8 cellular contexts compared by ENCODE assay signal in genomic region chr9:137076636-137077009, GRCh38. TPM values are rescaled to one million over a fixed set of nuclear protein-coding genes. Genes with fewer than 3 reads are reported as not detected.
DNase-seq lines count a peak whose midpoint lies in the region; ATAC-seq and TF ChIP-seq lines count a peak whose summit lies in the region.

No MANE protein-coding gene starts in this region.

- H3K4me3 ChIP-seq in ascending aorta = peak overlapping the region; percentile 53 to 79
- H3K4me3 ChIP-seq in lung = peak overlapping the region; percentile 10
- H3K4me3 ChIP-seq in upper lobe of left lung = peak overlapping the region in 3 of 4 donors; percentile 74 to 96 (median 74)

- peaks cover 8 to 10% of the 10 kb centered on the region in 2 donors for H3K36me3 ChIP-seq in ascending aorta
- peaks cover 0 to 27% of the 10 kb centered on the region in 2 donors for H3K36me3 ChIP-seq in lung (ENCODE audit: control insufficient read depth in 2 of 2, insufficient read depth in 2 of 2, low read length in 2 of 2)
- peaks cover 0 to 30% (median 26%) of the 10 kb centered on the region in 4 donors for H3K36me3 ChIP-seq in upper lobe of left lung

- intact Hi-C loops in ascending aorta (cut with DNase I) = no loop called here

- no peaks in the 10 kb centered on the region for H3K9me3 Mint-ChIP-seq in activated T-cell treated with anti-CD3 and anti-CD28 coated beads, Interleukin-2, amount 50 U/mL, for 72 hours

- H3K27ac Mint-ChIP-seq in activated T-cell treated with anti-CD3 and anti-CD28 coated beads, Interleukin-2, amount 50 U/mL, for 72 hours = no peak overlapping the region

- no peak for ATAC-seq in activated T-cell treated with anti-CD3 and anti-CD28 coated beads, Interleukin-2, amount 50 U/mL, for 72 hours (replicated peaks in 1 of 2)
- ATAC-seq in lung (ENCODE audit: insufficient read depth, low FRiP score) (no peak), upper lobe of left lung (ENCODE audit: low FRiP score in 2 of 2) (no peak), GM19397 (IDR thresholded peaks at IDR 0.05; ENCODE audit: unreplicated experiment) (no peak)

- TF ChIP-seq EP300 in upper lobe of left lung (IDR thresholded peaks at IDR 0.05) = no peak

- TF ChIP-seq POLR2A in upper lobe of left lung (IDR thresholded peaks at IDR 0.05) = no peak

- no peaks in the 10 kb centered on the region for H3K36me3 Mint-ChIP-seq in activated T-cell treated with anti-CD3 and anti-CD28 coated beads, Interleukin-2, amount 50 U/mL, for 72 hours (ENCODE audit: insufficient read depth in 2 of 2)

- no peaks in the 10 kb centered on the region for H3K9me3 ChIP-seq in ascending aorta
- no peaks in the 10 kb centered on the region for H3K9me3 ChIP-seq in lung (ENCODE audit: control insufficient read depth in 2 of 2, insufficient read depth in 1 of 2, low read length in 1 of 2)
- H3K9me3 ChIP-seq in upper lobe of left lung = no peaks in the 10 kb centered on the region

- H3K27me3 ChIP-seq in ascending aorta = no peaks in the 10 kb centered on the region
- no peaks in the 10 kb centered on the region for H3K27me3 ChIP-seq in lung (ENCODE audit: control insufficient read depth, insufficient read depth)
- H3K27me3 ChIP-seq in upper lobe of left lung = peaks cover 0 to 6% (median 0%) of the 10 kb centered on the region in 4 donors

- peak overlapping the region; percentile 61 to 73 for H3K4me3 Mint-ChIP-seq in activated T-cell treated with anti-CD3 and anti-CD28 coated beads, Interleukin-2, amount 50 U/mL, for 72 hours

- H3K4me1 ChIP-seq in ascending aorta (peaks cover 5 to 10% of the 10 kb centered on the region in 2 donors), lung (ENCODE audit: control insufficient read depth in 2 of 2, insufficient read depth in 2 of 2, low read length in 2 of 2) (peaks cover 0 to 15% of the 10 kb centered on the region in 2 donors), upper lobe of left lung (peaks cover 15 to 47% (median 16%) of the 10 kb centered on the region in 4 donors)

- H3K27ac ChIP-seq in ascending aorta (peak overlapping the region; percentile 9 to 12), lung (ENCODE audit: low read depth in 1 of 2, low read length in 1 of 2) (peak overlapping the region in 1 of 2 donors; percentile 78), upper lobe of left lung (peak overlapping the region; percentile 68 to 82 (median 73))

- TF ChIP-seq CTCF in ascending aorta (IDR thresholded peaks at IDR 0.05) = no peak
- TF ChIP-seq CTCF in lung (IDR thresholded peaks at IDR 0.05; ENCODE audit: control extremely low read depth, extremely low read depth) = no peak
- no peak for TF ChIP-seq CTCF in upper lobe of left lung (IDR thresholded peaks at IDR 0.05)

- no peak for DNase-seq in activated T-cell treated with anti-CD3 and anti-CD28 coated beads, Interleukin-2, amount 50 U/mL, for 72 hours
- DNase-seq in activated T-cell treated with anti-CD3 and anti-CD28 coated beads, Interleukin-2, amount 50 U/mL, for 1 hour = no peak
- DNase-seq in ascending aorta (ENCODE audit: low spot score in 2 of 2) (no peak), lung (ENCODE audit: low spot score) (no peak), upper lobe of left lung (no peak), DMS79 (lab: John Stamatoyannopoulos, UW) (no peak), dedifferentiated amniotic fluid mesenchymal stem cell (ENCODE audit: extremely low spot score) (no peak)

- WGBS in lung, 2 donors = 61 to 71% methylated on average over 15 of the region's 15 CpGs
- WGBS in upper lobe of left lung, 2 donors = 70 to 74% methylated on average over 6 to 15 of the region's 15 CpGs

- peaks cover under 1% of the 10 kb centered on the region for H3K4me1 Mint-ChIP-seq in activated T-cell treated with anti-CD3 and anti-CD28 coated beads, Interleukin-2, amount 50 U/mL, for 72 hours (ENCODE audit: low read depth)

- no peaks in the 10 kb centered on the region for H3K27me3 Mint-ChIP-seq in activated T-cell treated with anti-CD3 and anti-CD28 coated beads, Interleukin-2, amount 50 U/mL, for 72 hours (ENCODE audit: low read depth)

RNA-seq across cellular contexts. Expression of gene UAP1L1, which starts 0.7 kb away (rescaled TPM):
- total RNA-seq in activated T-cell treated with anti-CD3 and anti-CD28 coated beads, Interleukin-2, amount 50 U/mL, for 72 hours = 10 to 100 TPM; 13.6 to 14.3 TPM
- total RNA-seq in ascending aorta (17.1 TPM), lung (10 to 100 TPM; 12.2 to 35.5 TPM), upper lobe of left lung (10 to 100 TPM; 10.5 to 69.1 (median 34.0) TPM)
- 10 to 100 TPM; 14.5 to 19.7 TPM for polyA plus RNA-seq in lung

RNA-seq across cellular contexts. Expression of gene SAPCD2, which starts 6.3 kb away (rescaled TPM):
- total RNA-seq in activated T-cell treated with anti-CD3 and anti-CD28 coated beads, Interleukin-2, amount 50 U/mL, for 72 hours = 1 to 10 TPM; 6.6 to 8.4 TPM
- total RNA-seq in ascending aorta (8.7 TPM), lung (1 to 10 TPM; 1.4 to 1.7 TPM), upper lobe of left lung (1 to 10 TPM in 4 of 6 donors, under 1 TPM in 2; 0.69 to 6.8 (median 1.4) TPM)
- 1 to 10 TPM; 1.3 to 2.1 TPM for polyA plus RNA-seq in lung

RNA-seq across cellular contexts. Expression of gene MAN1B1, which starts 10.2 kb away (rescaled TPM):
- 10 to 100 TPM; 40.3 to 45.8 TPM for total RNA-seq in activated T-cell treated with anti-CD3 and anti-CD28 coated beads, Interleukin-2, amount 50 U/mL, for 72 hours
- total RNA-seq in ascending aorta (85.3 TPM), lung (10 to 100 TPM; 56.7 to 70.9 TPM), upper lobe of left lung (10 to 100 TPM; 38.0 to 97.4 (median 54.1) TPM)
- polyA plus RNA-seq in lung = 10 to 100 TPM; 40.3 to 56.9 TPM

RNA-seq across cellular contexts. Expression of gene ENTPD2, which starts 22.8 kb away (rescaled TPM):
- total RNA-seq in activated T-cell treated with anti-CD3 and anti-CD28 coated beads, Interleukin-2, amount 50 U/mL, for 72 hours = under 1 TPM; 0.28 to 0.48 TPM
- total RNA-seq in ascending aorta (not detected), lung (1 to 10 TPM; 1.8 to 3.2 TPM), upper lobe of left lung (under 1 TPM in 4 of 6 donors, not detected in 2; 0.34 to 0.98 (median 0.55) TPM)
- polyA plus RNA-seq in lung = under 1 TPM; 0.39 to 0.53 TPM

RNA-seq across cellular contexts. Expression of gene NPDC1, which starts 30.6 kb away (rescaled TPM):
- 10 to 100 TPM; 27.2 to 28.7 TPM for total RNA-seq in activated T-cell treated with anti-CD3 and anti-CD28 coated beads, Interleukin-2, amount 50 U/mL, for 72 hours
- total RNA-seq in ascending aorta (579 TPM), lung (10 to 100 TPM; 28.7 to 99.3 TPM), upper lobe of left lung (100 to 1,000 TPM in 2 of 6 donors, 10 to 100 TPM in 4; 26.7 to 199 (median 73.2) TPM)
- 10 to 100 TPM; 49.0 to 87.5 TPM for polyA plus RNA-seq in lung

Comparison
In these comparisons a context has a peak if more than half of its experiments do, and no peak if none do; other contexts are left out.
1. H3K4me3 ChIP-seq: peak in every context shown above with its lines; median percentile 74 in upper lobe of left lung; 66 in ascending aorta; 10 in lung.